38 cellular contexts compared by ENCODE assay signal in genomic region chr17:40378966-40379365, GRCh38. TPM values are rescaled to one million over a fixed set of nuclear protein-coding genes. Genes with fewer than 3 reads are reported as not detected.
"Had no signal": no experiment of that assay in that cellular context is flagged by ENCODE, and none has a peak within 500 bp of the region (broad histone marks: within the 10 kb centered on the region; RNA-seq: fewer than 3 reads in every experiment).

No MANE protein-coding gene starts in this region.

- DNase-seq: activated CD4-positive, alpha-beta memory T cell treated with anti-CD3 and anti-CD28 coated beads, Interleukin-2, amount 10 ng/mL, durations not matched to agents 7 days and 5 days; activated CD4-positive, alpha-beta T cell treated with anti-CD3 and anti-CD28 coated beads for 1 hour; activated CD4-positive, alpha-beta T cell treated with anti-CD3 and anti-CD28 coated beads for 48 hours; activated CD4-positive, CD25-positive, alpha-beta regulatory T cell; activated CD8-positive, alpha-beta memory T cell treated with anti-CD3 and anti-CD28 coated beads for 24 hours; activated CD8-positive, alpha-beta memory T cell treated with anti-CD3 and anti-CD28 coated beads, Interleukin-2, amount 10 ng/mL, durations not matched to agents 7 days and 5 days; activated CD8-positive, alpha-beta memory T cell treated with anti-CD3 and anti-CD28 coated beads, Interleukin-2, amount 50 U/mL, for 48 hours; activated gamma-delta T cell; activated naive CD4-positive, alpha-beta T cell treated with Interleukin-2 at 50 U/mL for 16 hours; activated naive CD8-positive, alpha-beta T cell treated with anti-CD3 and anti-CD28 coated beads, Interleukin-2, amount 10 ng/mL, durations not matched to agents 7 days and 5 days; amygdala; Kasumi-1; KG1; MG63; NCI-H1048; NCI-H1105 treated with DMSO at 0.1 percent for 48 hours; NCI-H1436; NCI-H1694; NCI-H1930; NCI-H2081 treated with DMSO at 0.1 percent for 48 hours; NCI-H226; NCI-H446 treated with DMSO at 0.1 percent for 48 hours; NCI-H524; PC-9; SIG-M5; SW 1271; T-helper 1 cell; T1000; WERI-Rb-1 had no signal

- H3K27ac ChIP-seq: ascending aorta, cardiac muscle cell, PC-9, RWPE1, WERI-Rb-1 had no signal

- H3K4me3 ChIP-seq: ascending aorta, cardiac muscle cell, MG63, PC-9 had no signal

- H3K27ac Mint-ChIP-seq: activated CD4-positive, alpha-beta memory T cell treated with anti-CD3 and anti-CD28 coated beads, Interleukin-2, amount 10 ng/mL, durations not matched to agents 7 days and 5 days; activated CD8-positive, alpha-beta memory T cell treated with anti-CD3 and anti-CD28 coated beads, Interleukin-2, amount 10 ng/mL, durations not matched to agents 7 days and 5 days; activated naive CD4-positive, alpha-beta T cell treated with anti-CD3 and anti-CD28 coated beads, Interleukin-2, amount 50 U/mL, for 24 hours; activated naive CD8-positive, alpha-beta T cell treated with anti-CD3 and anti-CD28 coated beads, Interleukin-2, amount 10 ng/mL, durations not matched to agents 7 days and 5 days; activated T-helper 2 cell treated with anti-CD3 and anti-CD28 coated beads, Interferon-gamma antibody, Interleukin-2, Interleukin-4, amounts not matched to agents 10 μg/mL and 5 μg/mL and 100 μg/mL, durations not matched to agents 14 hours and 24 hours and 36 hours had no signal

- H3K36me3 Mint-ChIP-seq: activated naive CD4-positive, alpha-beta T cell treated with anti-CD3 and anti-CD28 coated beads, Interleukin-2, amount 50 U/mL, for 24 hours had no signal

- H3K4me3 Mint-ChIP-seq: activated CD4-positive, alpha-beta memory T cell treated with anti-CD3 and anti-CD28 coated beads, Interleukin-2, amount 10 ng/mL, durations not matched to agents 7 days and 5 days; activated CD8-positive, alpha-beta memory T cell treated with anti-CD3 and anti-CD28 coated beads, Interleukin-2, amount 10 ng/mL, durations not matched to agents 7 days and 5 days; activated naive CD4-positive, alpha-beta T cell treated with anti-CD3 and anti-CD28 coated beads, Interleukin-2, amount 50 U/mL, for 24 hours; activated naive CD8-positive, alpha-beta T cell treated with anti-CD3 and anti-CD28 coated beads, Interleukin-2, amount 10 ng/mL, durations not matched to agents 7 days and 5 days had no signal

- H3K9me3 ChIP-seq: ascending aorta had no signal

- H3K36me3 ChIP-seq: ascending aorta, cardiac muscle cell, WERI-Rb-1 had no signal

- ATAC-seq: activated CD8-positive, alpha-beta memory T cell treated with anti-CD3 and anti-CD28 coated beads, Interleukin-2, amount 10 ng/mL, durations not matched to agents 7 days and 5 days; Right ventricle myocardium inferior had no signal

- H3K27me3 Mint-ChIP-seq: activated naive CD4-positive, alpha-beta T cell treated with anti-CD3 and anti-CD28 coated beads, Interleukin-2, amount 50 U/mL, for 24 hours had no signal

- H3K9me3 Mint-ChIP-seq: activated CD4-positive, alpha-beta memory T cell treated with anti-CD3 and anti-CD28 coated beads, Interleukin-2, amount 10 ng/mL, durations not matched to agents 7 days and 5 days; activated naive CD4-positive, alpha-beta T cell treated with anti-CD3 and anti-CD28 coated beads, Interleukin-2, amount 50 U/mL, for 24 hours; activated T-helper 2 cell treated with anti-CD3 and anti-CD28 coated beads, Interferon-gamma antibody, Interleukin-2, Interleukin-4, amounts not matched to agents 10 μg/mL and 5 μg/mL and 100 μg/mL, durations not matched to agents 14 hours and 24 hours and 36 hours had no signal

RNA-seq across cellular contexts. Expression of gene GJD3, which starts 14.4 kb away (rescaled TPM):
- total RNA-seq: activated CD4-positive, alpha-beta memory T cell treated with anti-CD3 and anti-CD28 coated beads, Interleukin-2, amount 10 ng/mL, durations not matched to agents 7 days and 5 days; activated CD8-positive, alpha-beta memory T cell treated with anti-CD3 and anti-CD28 coated beads, Interleukin-2, amount 10 ng/mL, durations not matched to agents 7 days and 5 days; ascending aorta; OCI-LY7; PC-9; SK-MEL-5; T-helper 2 cell treated with Interferon-gamma antibody and Interleukin-4, amounts not matched to agents 100 ng/mL and 5 ng/mL, for 36 hours had no signal
